In genomic region chr2:124975658-124976057, GRCh38 we compare ENCODE assay signal across 1 cellular context.
TF ChIP-seq lines count a peak whose summit lies in the region.

No MANE protein-coding gene starts in this region.

TF ChIP-seq in H1, 55 proteins besides CTCF, POLR2A, EP300 and RAD21 (continued from another document):
- TF ChIP-seq ATF2 (IDR thresholded peaks at IDR 0.05; ENCODE audit: low read length) (no peak), SP4 (IDR thresholded peaks at IDR 0.05; ENCODE audit: low read length) (no peak)
- TF ChIP-seq, protein P1, sequence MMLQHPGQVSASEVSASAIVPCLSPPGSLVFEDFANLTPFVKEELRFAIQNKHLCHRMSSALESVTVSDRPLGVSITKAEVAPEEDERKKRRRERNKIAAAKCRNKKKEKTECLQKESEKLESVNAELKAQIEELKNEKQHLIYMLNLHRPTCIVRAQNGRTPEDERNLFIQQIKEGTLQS (IDR thresholded peaks at IDR 0.05; ENCODE audit: insufficient read depth, low read depth, low read length): no peak
